ENCODE assay signal across 1 cellular context in the genomic region with DNA sequence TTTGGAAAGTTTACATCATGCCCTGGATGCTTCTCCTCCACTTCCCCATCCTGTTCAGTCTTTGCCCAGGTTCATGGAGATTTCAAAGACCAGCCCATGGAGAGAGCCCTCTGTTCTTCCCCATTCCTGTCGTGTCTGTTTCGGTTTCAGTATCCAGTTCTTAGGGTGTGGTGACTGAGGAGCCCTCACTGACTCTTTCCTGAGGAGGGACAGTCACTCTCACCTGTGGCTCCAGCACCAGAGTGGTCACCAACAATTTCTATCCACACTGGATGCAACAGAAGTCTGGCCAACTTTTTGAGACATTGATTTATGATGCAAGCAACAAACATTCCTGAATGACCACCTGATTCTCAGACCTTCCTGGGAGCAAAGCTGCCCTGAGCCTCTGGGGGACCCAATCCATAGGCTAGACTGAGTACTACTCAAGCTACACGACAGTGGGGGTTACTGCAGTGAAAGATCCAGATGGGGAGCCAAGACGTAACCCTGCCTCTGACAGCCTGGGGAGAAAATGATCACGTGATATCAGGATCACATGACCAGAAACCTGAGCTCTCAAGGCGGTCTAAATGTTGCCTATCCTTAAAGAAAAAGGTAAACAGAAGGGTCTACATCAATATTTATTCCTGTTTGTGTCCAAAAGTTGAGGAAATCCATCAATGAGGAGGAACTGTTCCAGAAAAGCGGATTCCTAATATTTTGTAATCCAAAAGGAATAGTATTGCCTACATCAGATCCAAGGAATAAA.
A peak's percentile ranks its signal among the peaks of the same experiment; 100 is the strongest.
TF ChIP-seq lines count a peak whose summit lies in the region.

No MANE protein-coding gene starts in this region.

TF ChIP-seq in K562, 482 proteins besides CTCF, POLR2A, EP300 and RAD21 (continued from another document and continues in another):
- TF ChIP-seq, protein P1, sequence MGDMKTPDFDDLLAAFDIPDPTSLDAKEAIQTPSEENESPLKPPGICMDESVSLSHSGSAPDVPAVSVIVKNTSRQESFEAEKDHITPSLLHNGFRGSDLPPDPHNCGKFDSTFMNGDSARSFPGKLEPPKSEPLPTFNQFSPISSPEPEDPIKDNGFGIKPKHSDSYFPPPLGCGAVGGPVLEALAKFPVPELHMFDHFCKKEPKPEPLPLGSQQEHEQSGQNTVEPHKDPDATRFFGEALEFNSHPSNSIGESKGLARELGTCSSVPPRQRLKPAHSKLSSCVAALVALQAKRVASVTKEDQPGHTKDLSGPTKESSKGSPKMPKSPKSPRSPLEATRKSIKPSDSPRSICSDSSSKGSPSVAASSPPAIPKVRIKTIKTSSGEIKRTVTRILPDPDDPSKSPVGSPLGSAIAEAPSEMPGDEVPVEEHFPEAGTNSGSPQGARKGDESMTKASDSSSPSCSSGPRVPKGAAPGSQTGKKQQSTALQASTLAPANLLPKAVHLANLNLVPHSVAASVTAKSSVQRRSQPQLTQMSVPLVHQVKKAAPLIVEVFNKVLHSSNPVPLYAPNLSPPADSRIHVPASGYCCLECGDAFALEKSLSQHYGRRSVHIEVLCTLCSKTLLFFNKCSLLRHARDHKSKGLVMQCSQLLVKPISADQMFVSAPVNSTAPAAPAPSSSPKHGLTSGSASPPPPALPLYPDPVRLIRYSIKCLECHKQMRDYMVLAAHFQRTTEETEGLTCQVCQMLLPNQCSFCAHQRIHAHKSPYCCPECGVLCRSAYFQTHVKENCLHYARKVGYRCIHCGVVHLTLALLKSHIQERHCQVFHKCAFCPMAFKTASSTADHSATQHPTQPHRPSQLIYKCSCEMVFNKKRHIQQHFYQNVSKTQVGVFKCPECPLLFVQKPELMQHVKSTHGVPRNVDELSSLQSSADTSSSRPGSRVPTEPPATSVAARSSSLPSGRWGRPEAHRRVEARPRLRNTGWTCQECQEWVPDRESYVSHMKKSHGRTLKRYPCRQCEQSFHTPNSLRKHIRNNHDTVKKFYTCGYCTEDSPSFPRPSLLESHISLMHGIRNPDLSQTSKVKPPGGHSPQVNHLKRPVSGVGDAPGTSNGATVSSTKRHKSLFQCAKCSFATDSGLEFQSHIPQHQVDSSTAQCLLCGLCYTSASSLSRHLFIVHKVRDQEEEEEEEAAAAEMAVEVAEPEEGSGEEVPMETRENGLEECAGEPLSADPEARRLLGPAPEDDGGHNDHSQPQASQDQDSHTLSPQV (IDR thresholded peaks at IDR 0.05) = no peak
- TF ChIP-seq POLR2AphosphoS5 (IDR thresholded peaks at IDR 0.05; ENCODE audit: control insufficient read depth, insufficient read depth, low read depth, low read length) (no peak), ZNF436 (CRISPR knock-in tag; IDR thresholded peaks at IDR 0.05) (no peak), ZNF12 (CRISPR knock-in tag; IDR thresholded peaks at IDR 0.05) (no peak), ZNF239 (CRISPR knock-in tag; IDR thresholded peaks at IDR 0.05) (peak; percentile 84), ZNF830 (CRISPR knock-in tag; IDR thresholded peaks at IDR 0.05) (no peak), ZNF41 (CRISPR knock-in tag; conservative IDR thresholded peaks at IDR 0.05) (peak; percentile 86), SOX6 (IDR thresholded peaks at IDR 0.05) (peak; percentile 59; the same call in 1 of the 2 replicates), IRF2 (CRISPR knock-in tag; IDR thresholded peaks at IDR 0.05) (no peak), PURB (CRISPR knock-in tag; IDR thresholded peaks at IDR 0.05; ENCODE audit: low read depth) (peak; percentile 17; the same call in 1 of the 2 replicates), CAMTA2 (CRISPR knock-in tag; conservative IDR thresholded peaks at IDR 0.05) (no peak), MED1 (CRISPR knock-in tag; IDR thresholded peaks at IDR 0.05; ENCODE audit: borderline replicate concordance) (no peak), MTF1 (CRISPR knock-in tag; IDR thresholded peaks at IDR 0.05; ENCODE audit: borderline replicate concordance) (peak; percentile 80; the same call in 1 of the 2 replicates), GATA2 (CRISPR knock-in tag; IDR thresholded peaks at IDR 0.05) (no peak), ZBTB7A (IDR thresholded peaks at IDR 0.05; ENCODE audit: borderline replicate concordance, control insufficient read depth, low read depth, low read length) (no peak), TEAD2 (tag; IDR thresholded peaks at IDR 0.05) (no peak), ZNF174 (CRISPR knock-in tag; IDR thresholded peaks at IDR 0.05) (peak; percentile 87), CREBBP (IDR thresholded peaks at IDR 0.05; ENCODE audit: low read depth, low read length) (no peak), THRAP3 (IDR thresholded peaks at IDR 0.05; ENCODE audit: borderline replicate concordance) (no peak), ZNF766 (CRISPR knock-in tag; conservative IDR thresholded peaks at IDR 0.05) (no peak), HDAC2 (IDR thresholded peaks at IDR 0.05) (peak; percentile 83; the same call in 1 of the 2 replicates), SAFB (IDR thresholded peaks at IDR 0.05; ENCODE audit: borderline replicate concordance, low read depth, low read length) (no peak), MYNN (IDR thresholded peaks at IDR 0.05) (no peak), MYNN (CRISPR knock-in tag; IDR thresholded peaks at IDR 0.05) (0 out of 2 replicates have a peak, but pooled peaks have one; percentile 35), NCOA1 (IDR thresholded peaks at IDR 0.05; ENCODE audit: low read depth) (no peak; the same call in 1 of the 2 replicates), ADNP (tag; IDR thresholded peaks at IDR 0.05) (no peak), SRSF9 (IDR thresholded peaks at IDR 0.05; ENCODE audit: borderline replicate concordance, low read depth, low read length) (no peak), POLR2H (tag; IDR thresholded peaks at IDR 0.05; ENCODE audit: low read depth) (no peak), KLF16 (IDR thresholded peaks at IDR 0.05) (no peak; the same call in 1 of the 2 replicates), POLR2AphosphoS2 (IDR thresholded peaks at IDR 0.05; ENCODE audit: low read length) (no peak), EP400 (IDR thresholded peaks at IDR 0.05) (no peak), MCM2 (IDR thresholded peaks at IDR 0.05; ENCODE audit: low read depth) (no peak), CBX5 (IDR thresholded peaks at IDR 0.05; ENCODE audit: borderline replicate concordance, low read depth) (peak; percentile 89), EWSR1 (IDR thresholded peaks at IDR 0.05; ENCODE audit: borderline replicate concordance, low read depth, partially characterized antibody) (no peak), HDGF (IDR thresholded peaks at IDR 0.05) (no peak), SP1 (CRISPR knock-in tag; IDR thresholded peaks at IDR 0.05) (peak; percentile 58; the same call in 1 of the 2 replicates), ZKSCAN8 (CRISPR knock-in tag; IDR thresholded peaks at IDR 0.05) (peak; percentile 74; the same call in 1 of the 2 replicates), POU5F1 (IDR thresholded peaks at IDR 0.05; ENCODE audit: borderline replicate concordance, low read depth, low read length, partially characterized antibody) (no peak), BRD4 (IDR thresholded peaks at IDR 0.05) (no peak), BACH1 (tag; IDR thresholded peaks at IDR 0.05) (peak; percentile 78), ZNF217 (CRISPR knock-in tag; IDR thresholded peaks at IDR 0.05) (no peak), RHOXF2B (CRISPR knock-in tag; conservative IDR thresholded peaks at IDR 0.05) (no peak), RFX1 (IDR thresholded peaks at IDR 0.05) (no peak), ESRRA (IDR thresholded peaks at IDR 0.05; ENCODE audit: borderline replicate concordance, low read depth) (no peak; the same call in 1 of the 2 replicates), BDP1 (IDR thresholded peaks at IDR 0.05; ENCODE audit: insufficient read depth, insufficient read length) (no peak), ZC3H4 (CRISPR knock-in tag; IDR thresholded peaks at IDR 0.05; ENCODE audit: borderline replicate concordance) (no peak), L3MBTL2 (IDR thresholded peaks at IDR 0.05) (peak; percentile 90)
- TF ChIP-seq, protein P2, sequence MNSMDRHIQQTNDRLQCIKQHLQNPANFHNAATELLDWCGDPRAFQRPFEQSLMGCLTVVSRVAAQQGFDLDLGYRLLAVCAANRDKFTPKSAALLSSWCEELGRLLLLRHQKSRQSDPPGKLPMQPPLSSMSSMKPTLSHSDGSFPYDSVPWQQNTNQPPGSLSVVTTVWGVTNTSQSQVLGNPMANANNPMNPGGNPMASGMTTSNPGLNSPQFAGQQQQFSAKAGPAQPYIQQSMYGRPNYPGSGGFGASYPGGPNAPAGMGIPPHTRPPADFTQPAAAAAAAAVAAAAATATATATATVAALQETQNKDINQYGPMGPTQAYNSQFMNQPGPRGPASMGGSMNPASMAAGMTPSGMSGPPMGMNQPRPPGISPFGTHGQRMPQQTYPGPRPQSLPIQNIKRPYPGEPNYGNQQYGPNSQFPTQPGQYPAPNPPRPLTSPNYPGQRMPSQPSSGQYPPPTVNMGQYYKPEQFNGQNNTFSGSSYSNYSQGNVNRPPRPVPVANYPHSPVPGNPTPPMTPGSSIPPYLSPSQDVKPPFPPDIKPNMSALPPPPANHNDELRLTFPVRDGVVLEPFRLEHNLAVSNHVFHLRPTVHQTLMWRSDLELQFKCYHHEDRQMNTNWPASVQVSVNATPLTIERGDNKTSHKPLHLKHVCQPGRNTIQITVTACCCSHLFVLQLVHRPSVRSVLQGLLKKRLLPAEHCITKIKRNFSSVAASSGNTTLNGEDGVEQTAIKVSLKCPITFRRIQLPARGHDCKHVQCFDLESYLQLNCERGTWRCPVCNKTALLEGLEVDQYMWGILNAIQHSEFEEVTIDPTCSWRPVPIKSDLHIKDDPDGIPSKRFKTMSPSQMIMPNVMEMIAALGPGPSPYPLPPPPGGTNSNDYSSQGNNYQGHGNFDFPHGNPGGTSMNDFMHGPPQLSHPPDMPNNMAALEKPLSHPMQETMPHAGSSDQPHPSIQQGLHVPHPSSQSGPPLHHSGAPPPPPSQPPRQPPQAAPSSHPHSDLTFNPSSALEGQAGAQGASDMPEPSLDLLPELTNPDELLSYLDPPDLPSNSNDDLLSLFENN (IDR thresholded peaks at IDR 0.05; ENCODE audit: low read depth in 2 of 2, low read length in 2 of 2) = no peak
- TF ChIP-seq, protein P3, sequence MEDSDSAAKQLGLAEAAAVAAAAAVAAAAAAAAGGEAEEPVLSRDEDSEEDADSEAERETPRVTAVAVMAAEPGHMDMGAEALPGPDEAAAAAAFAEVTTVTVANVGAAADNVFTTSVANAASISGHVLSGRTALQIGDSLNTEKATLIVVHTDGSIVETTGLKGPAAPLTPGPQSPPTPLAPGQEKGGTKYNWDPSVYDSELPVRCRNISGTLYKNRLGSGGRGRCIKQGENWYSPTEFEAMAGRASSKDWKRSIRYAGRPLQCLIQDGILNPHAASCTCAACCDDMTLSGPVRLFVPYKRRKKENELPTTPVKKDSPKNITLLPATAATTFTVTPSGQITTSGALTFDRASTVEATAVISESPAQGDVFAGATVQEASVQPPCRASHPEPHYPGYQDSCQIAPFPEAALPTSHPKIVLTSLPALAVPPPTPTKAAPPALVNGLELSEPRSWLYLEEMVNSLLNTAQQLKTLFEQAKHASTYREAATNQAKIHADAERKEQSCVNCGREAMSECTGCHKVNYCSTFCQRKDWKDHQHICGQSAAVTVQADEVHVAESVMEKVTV (CRISPR knock-in tag; IDR thresholded peaks at IDR 0.05) = peak; percentile 27; the same call in 1 of the 2 replicates
- TF ChIP-seq, protein P4, sequence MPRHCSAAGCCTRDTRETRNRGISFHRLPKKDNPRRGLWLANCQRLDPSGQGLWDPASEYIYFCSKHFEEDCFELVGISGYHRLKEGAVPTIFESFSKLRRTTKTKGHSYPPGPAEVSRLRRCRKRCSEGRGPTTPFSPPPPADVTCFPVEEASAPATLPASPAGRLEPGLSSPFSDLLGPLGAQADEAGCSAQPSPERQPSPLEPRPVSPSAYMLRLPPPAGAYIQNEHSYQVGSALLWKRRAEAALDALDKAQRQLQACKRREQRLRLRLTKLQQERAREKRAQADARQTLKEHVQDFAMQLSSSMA (CRISPR knock-in tag; IDR thresholded peaks at IDR 0.05) = peak; percentile 92
- TF ChIP-seq, protein P5, sequence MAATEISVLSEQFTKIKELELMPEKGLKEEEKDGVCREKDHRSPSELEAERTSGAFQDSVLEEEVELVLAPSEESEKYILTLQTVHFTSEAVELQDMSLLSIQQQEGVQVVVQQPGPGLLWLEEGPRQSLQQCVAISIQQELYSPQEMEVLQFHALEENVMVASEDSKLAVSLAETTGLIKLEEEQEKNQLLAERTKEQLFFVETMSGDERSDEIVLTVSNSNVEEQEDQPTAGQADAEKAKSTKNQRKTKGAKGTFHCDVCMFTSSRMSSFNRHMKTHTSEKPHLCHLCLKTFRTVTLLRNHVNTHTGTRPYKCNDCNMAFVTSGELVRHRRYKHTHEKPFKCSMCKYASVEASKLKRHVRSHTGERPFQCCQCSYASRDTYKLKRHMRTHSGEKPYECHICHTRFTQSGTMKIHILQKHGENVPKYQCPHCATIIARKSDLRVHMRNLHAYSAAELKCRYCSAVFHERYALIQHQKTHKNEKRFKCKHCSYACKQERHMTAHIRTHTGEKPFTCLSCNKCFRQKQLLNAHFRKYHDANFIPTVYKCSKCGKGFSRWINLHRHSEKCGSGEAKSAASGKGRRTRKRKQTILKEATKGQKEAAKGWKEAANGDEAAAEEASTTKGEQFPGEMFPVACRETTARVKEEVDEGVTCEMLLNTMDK (IDR thresholded peaks at IDR 0.05; ENCODE audit: borderline replicate concordance, insufficient read depth, low read depth, low read length, poor library complexity, severe bottlenecking) = peak; percentile 24
- TF ChIP-seq, protein P6, sequence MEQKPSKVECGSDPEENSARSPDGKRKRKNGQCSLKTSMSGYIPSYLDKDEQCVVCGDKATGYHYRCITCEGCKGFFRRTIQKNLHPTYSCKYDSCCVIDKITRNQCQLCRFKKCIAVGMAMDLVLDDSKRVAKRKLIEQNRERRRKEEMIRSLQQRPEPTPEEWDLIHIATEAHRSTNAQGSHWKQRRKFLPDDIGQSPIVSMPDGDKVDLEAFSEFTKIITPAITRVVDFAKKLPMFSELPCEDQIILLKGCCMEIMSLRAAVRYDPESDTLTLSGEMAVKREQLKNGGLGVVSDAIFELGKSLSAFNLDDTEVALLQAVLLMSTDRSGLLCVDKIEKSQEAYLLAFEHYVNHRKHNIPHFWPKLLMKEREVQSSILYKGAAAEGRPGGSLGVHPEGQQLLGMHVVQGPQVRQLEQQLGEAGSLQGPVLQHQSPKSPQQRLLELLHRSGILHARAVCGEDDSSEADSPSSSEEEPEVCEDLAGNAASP (IDR thresholded peaks at IDR 0.05) = no peak
- TF ChIP-seq, protein P7, sequence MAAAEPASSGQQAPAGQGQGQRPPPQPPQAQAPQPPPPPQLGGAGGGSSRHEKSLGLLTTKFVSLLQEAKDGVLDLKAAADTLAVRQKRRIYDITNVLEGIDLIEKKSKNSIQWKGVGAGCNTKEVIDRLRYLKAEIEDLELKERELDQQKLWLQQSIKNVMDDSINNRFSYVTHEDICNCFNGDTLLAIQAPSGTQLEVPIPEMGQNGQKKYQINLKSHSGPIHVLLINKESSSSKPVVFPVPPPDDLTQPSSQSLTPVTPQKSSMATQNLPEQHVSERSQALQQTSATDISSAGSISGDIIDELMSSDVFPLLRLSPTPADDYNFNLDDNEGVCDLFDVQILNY (CRISPR knock-in tag; IDR thresholded peaks at IDR 0.05) = peak; percentile 49; the same call in 1 of the 2 replicates
